Comparison of ENCODE assay signal across 9 cellular contexts in genomic region chr1:1356796-1357401, GRCh38. TPM values are rescaled to one million over a fixed set of nuclear protein-coding genes. Genes with fewer than 3 reads are reported as not detected.
A peak's percentile ranks its signal among the peaks of the same experiment; 100 is the strongest.
DNase-seq lines count a peak whose midpoint lies in the region; ATAC-seq and TF ChIP-seq lines count a peak whose summit lies in the region.
"Had no signal": no experiment of that assay in that cellular context is flagged by ENCODE, and none has a peak within 500 bp of the region (broad histone marks: within the 10 kb centered on the region; RNA-seq: fewer than 3 reads in every experiment).

No MANE protein-coding gene starts in this region.

- DNase-seq in RWPE1 (ENCODE audit: low spot score), result no peak
- DNase-seq in heart right ventricle, result peak; percentile 12 to 23
- DNase-seq in spleen, result no peak
- DNase-seq in natural killer cell treated with Interleukin-12 subunit alpha and Interleukin-12 subunit beta and Interleukin-15 and Interleukin-18, amount 100 ng/mL, for 72 hours (ENCODE audit: low spot score), result no peak
- no peak for DNase-seq in CD1c-positive myeloid dendritic cell (ENCODE audit: extremely low spot score)
- DNase-seq: activated naive CD8-positive, alpha-beta T cell treated with anti-CD3 and anti-CD28 coated beads, Interleukin-2, amount 50 U/mL, for 24 hours; MV-4-11 had no signal

- no peak overlapping the region for H3K4me3 Mint-ChIP-seq in natural killer cell treated with Interleukin-12 subunit alpha and Interleukin-12 subunit beta and Interleukin-15 and Interleukin-18, amount 100 ng/mL, for 72 hours
- H3K4me3 Mint-ChIP-seq: activated naive CD8-positive, alpha-beta T cell treated with anti-CD3 and anti-CD28 coated beads, Interleukin-2, amount 50 U/mL, for 24 hours; T-helper 17 cell had no signal

- POLR2A ChIA-PET in RWPE1 (lab: Yijun Ruan, JAX; ENCODE audit: low non-redundant PET), result no interaction called here

- no peak overlapping the region for H3K27ac Mint-ChIP-seq in natural killer cell treated with Interleukin-12 subunit alpha and Interleukin-12 subunit beta and Interleukin-15 and Interleukin-18, amount 100 ng/mL, for 72 hours
- H3K27ac Mint-ChIP-seq: activated naive CD8-positive, alpha-beta T cell treated with anti-CD3 and anti-CD28 coated beads, Interleukin-2, amount 50 U/mL, for 24 hours; T-helper 17 cell had no signal

- ATAC-seq in heart right ventricle (no peak), GM18867 (IDR thresholded peaks at IDR 0.05; ENCODE audit: unreplicated experiment) (no peak)
- no peak for ATAC-seq in natural killer cell treated with Interleukin-12 subunit alpha and Interleukin-12 subunit beta and Interleukin-15 and Interleukin-18, amount 100 ng/mL, for 72 hours
- ATAC-seq: activated naive CD8-positive, alpha-beta T cell treated with anti-CD3 and anti-CD28 coated beads, Interleukin-2, amount 50 U/mL, for 24 hours; T-helper 17 cell had no signal

- H3K9me3 Mint-ChIP-seq in natural killer cell treated with Interleukin-12 subunit alpha and Interleukin-12 subunit beta and Interleukin-15 and Interleukin-18, amount 100 ng/mL, for 72 hours, result no peaks in the 10 kb centered on the region
- H3K9me3 Mint-ChIP-seq: activated naive CD8-positive, alpha-beta T cell treated with anti-CD3 and anti-CD28 coated beads, Interleukin-2, amount 50 U/mL, for 24 hours had no signal

- H3K4me3 ChIP-seq in heart right ventricle (peak overlapping the region in 9 of 10 donors; percentile 19 to 69 (median 52)), spleen (peak overlapping the region in 6 of 8 donors; percentile 15 to 64 (median 40))

- CTCF ChIA-PET in RWPE1 (lab: Yijun Ruan, JAX), result no interaction called here

- intact Hi-C loops in heart right ventricle (cut with DNase I) (loop anchor here in 1 of 10 donors (5.0 kb wide), 1 partner anchor 240 kb away; the partner anchor contains the start of gene C1orf159), spleen (cut with DNase I; ENCODE audit: low total_unique reads) (no loop called here)

- H3K36me3 ChIP-seq in heart right ventricle (peaks cover 0 to 19% (median 0%) of the 10 kb centered on the region in 9 donors), spleen (peaks cover 0 to 26% (median 0%) of the 10 kb centered on the region in 6 donors)

- peaks cover 10 to 14% of the 10 kb centered on the region in 2 donors for H3K27me3 Mint-ChIP-seq in natural killer cell treated with Interleukin-12 subunit alpha and Interleukin-12 subunit beta and Interleukin-15 and Interleukin-18, amount 100 ng/mL, for 72 hours

- H3K36me3 Mint-ChIP-seq in natural killer cell treated with Interleukin-12 subunit alpha and Interleukin-12 subunit beta and Interleukin-15 and Interleukin-18, amount 100 ng/mL, for 72 hours, result no peaks in the 10 kb centered on the region

- WGBS in heart right ventricle, 2 donors, result 44 to 46% methylated on average over 26 of the region's 26 CpGs
- 52 to 72% (median 62%) methylated on average over 20 to 26 of the region's 26 CpGs for WGBS in spleen, 5 donors

- H3K27ac ChIP-seq in RWPE1 (peak overlapping the region; percentile 55; the same call in 1 of the 2 replicates), heart right ventricle (peak overlapping the region in 8 of 10 donors; percentile 31 to 93 (median 84)), spleen (peak overlapping the region in 6 of 8 donors; percentile 26 to 83 (median 76))

- H3K27me3 ChIP-seq in heart right ventricle, result peaks cover 0 to 92% (median 59%) of the 10 kb centered on the region in 7 donors
- peaks cover 4 to 100% (median 65%) of the 10 kb centered on the region in 7 donors for H3K27me3 ChIP-seq in spleen (replicated peaks in 1 of 7)

- no peaks in the 10 kb centered on the region for H3K9me3 ChIP-seq in heart right ventricle
- H3K9me3 ChIP-seq in spleen, result no peaks in the 10 kb centered on the region

- no peak for TF ChIP-seq POLR2A in spleen (IDR thresholded peaks at IDR 0.05)

- peaks cover 12 to 78% (median 50%) of the 10 kb centered on the region in 9 donors for H3K4me1 ChIP-seq in heart right ventricle
- H3K4me1 ChIP-seq in spleen, result peaks cover 0 to 93% (median 52%) of the 10 kb centered on the region in 6 donors

- TF ChIP-seq CTCF in RWPE1 (conservative IDR thresholded peaks at IDR 0.05; ENCODE audit: low read depth) (no peak), heart right ventricle (IDR thresholded peaks at IDR 0.05) (no peak), spleen (IDR thresholded peaks at IDR 0.05 in 8 of 11, conservative IDR thresholded peaks at IDR 0.05 in 3 of 11) (no peak)

- peaks cover 0 to 10% of the 10 kb centered on the region in 2 donors for H3K4me1 Mint-ChIP-seq in natural killer cell treated with Interleukin-12 subunit alpha and Interleukin-12 subunit beta and Interleukin-15 and Interleukin-18, amount 100 ng/mL, for 72 hours (ENCODE audit: low read depth in 2 of 2)

RNA-seq across cellular contexts. Expression of gene MXRA8, which starts 1.5 kb away (rescaled TPM):
- 10 to 100 TPM in 9 of 10 donors, 1 to 10 TPM in 1; 7.2 to 23.3 (median 14.6) TPM for total RNA-seq in heart right ventricle
- polyA plus RNA-seq in heart right ventricle, result 10 to 100 TPM; 28.7 to 35.6 TPM
- 10 to 100 TPM; 25.9 to 71.7 (median 49.3) TPM for total RNA-seq in spleen
- polyA plus RNA-seq in spleen, result 10 to 100 TPM; 37.9 to 57.5 (median 44.8) TPM
- not detected for total RNA-seq in natural killer cell treated with Interleukin-12 subunit alpha and Interleukin-12 subunit beta and Interleukin-15 and Interleukin-18, amount 100 ng/mL, for 72 hours

RNA-seq across cellular contexts. Expression of gene DVL1, which starts 7.7 kb away (rescaled TPM):
- total RNA-seq in heart right ventricle (100 to 1,000 TPM in 3 of 10 donors, 10 to 100 TPM in 7; 64.7 to 153 (median 78.0) TPM), spleen (10 to 100 TPM; 34.4 to 59.1 (median 40.1) TPM)
- polyA plus RNA-seq in heart right ventricle (100 to 1,000 TPM in 1 of 2 donors, 10 to 100 TPM in 1; 75.4 to 153 TPM), spleen (10 to 100 TPM; 18.1 to 57.3 (median 27.7) TPM)
- 10 to 100 TPM; 29.4 to 66.5 TPM for total RNA-seq in natural killer cell treated with Interleukin-12 subunit alpha and Interleukin-12 subunit beta and Interleukin-15 and Interleukin-18, amount 100 ng/mL, for 72 hours

RNA-seq across cellular contexts. Expression of gene AURKAIP1, which starts 18.1 kb away (rescaled TPM):
- total RNA-seq in heart right ventricle, result 100 to 1,000 TPM; 176 to 251 (median 193) TPM
- polyA plus RNA-seq in heart right ventricle, result 100 to 1,000 TPM; 376 to 528 TPM
- total RNA-seq in spleen, result 10 to 100 TPM; 61.3 to 85.1 (median 71.7) TPM
- 100 to 1,000 TPM; 149 to 174 (median 151) TPM for polyA plus RNA-seq in spleen
- total RNA-seq in natural killer cell treated with Interleukin-12 subunit alpha and Interleukin-12 subunit beta and Interleukin-15 and Interleukin-18, amount 100 ng/mL, for 72 hours, result 100 to 1,000 TPM; 106 to 216 TPM

RNA-seq across cellular contexts. Expression of gene TAS1R3, which starts 25.8 kb away (rescaled TPM):
- total RNA-seq in heart right ventricle, result under 1 TPM; 0.16 to 0.87 (median 0.35) TPM
- polyA plus RNA-seq in heart right ventricle, result 1 to 10 TPM in 1 of 2 donors, under 1 TPM in 1; 0.39 to 3.1 TPM
- total RNA-seq in spleen, result 1 to 10 TPM in 6 of 7 donors, under 1 TPM in 1; 0.77 to 5.9 (median 3.0) TPM
- 1 to 10 TPM in 1 of 3 donors, under 1 TPM in 2; 0.23 to 1.6 (median 0.37) TPM for polyA plus RNA-seq in spleen
- total RNA-seq in natural killer cell treated with Interleukin-12 subunit alpha and Interleukin-12 subunit beta and Interleukin-15 and Interleukin-18, amount 100 ng/mL, for 72 hours, result under 1 TPM; 0.81 to 0.89 TPM

RNA-seq across cellular contexts. Expression of gene CPTP, which starts 32.3 kb away (rescaled TPM):
- total RNA-seq in heart right ventricle (100 to 1,000 TPM in 1 of 10 donors, 10 to 100 TPM in 9; 49.4 to 126 (median 65.4) TPM), spleen (10 to 100 TPM; 16.9 to 42.1 (median 29.1) TPM)
- polyA plus RNA-seq in heart right ventricle (100 to 1,000 TPM in 1 of 2 donors, 10 to 100 TPM in 1; 55.3 to 222 TPM), spleen (10 to 100 TPM in 2 of 3 donors, 1 to 10 TPM in 1; 7.5 to 24.9 (median 10.4) TPM)
- total RNA-seq in natural killer cell treated with Interleukin-12 subunit alpha and Interleukin-12 subunit beta and Interleukin-15 and Interleukin-18, amount 100 ng/mL, for 72 hours, result 10 to 100 TPM; 15.7 to 20.1 TPM

Comparison
In these comparisons a context has a peak if more than half of its experiments do, and no peak if none do; other contexts are left out.
1. DNase-seq: peak in heart right ventricle (2 of 2); none in RWPE1 (single experiment), spleen (single experiment), natural killer cell treated with Interleukin-12 subunit alpha and Interleukin-12 subunit beta and Interleukin-15 and Interleukin-18, amount 100 ng/mL, for 72 hours (single experiment) and CD1c-positive myeloid dendritic cell (single experiment).
2. RNA of gene MXRA8, which starts 1.5 kb away (total RNA-seq): 25.9 to 71.7 TPM in spleen and 7.2 to 23.3 TPM in heart right ventricle; not detected in natural killer cell treated with Interleukin-12 subunit alpha and Interleukin-12 subunit beta and Interleukin-15 and Interleukin-18, amount 100 ng/mL, for 72 hours; every median in the first group is over 4 times any median in the second.
3. Peak in every context shown above with its lines, with median percentiles within 50 percentile points of each other: H3K27ac ChIP-seq.